ENCODE assay signal across 10 cellular contexts in genomic region chr6:42771741-42772100, GRCh38. TPM values are rescaled to one million over a fixed set of nuclear protein-coding genes. Genes with fewer than 3 reads are reported as not detected.
A peak's percentile ranks its signal among the peaks of the same experiment; 100 is the strongest.
DNase-seq lines count a peak whose midpoint lies in the region; ATAC-seq and TF ChIP-seq lines count a peak whose summit lies in the region.
"Had no signal": no experiment of that assay in that cellular context is flagged by ENCODE, and none has a peak within 500 bp of the region (broad histone marks: within the 10 kb centered on the region; RNA-seq: fewer than 3 reads in every experiment).

No MANE protein-coding gene starts in this region.

- no peak overlapping the region for H3K23ac ChIP-seq in mesendoderm (ENCODE audit: low read length)

- H3K18ac ChIP-seq in mesendoderm (ENCODE audit: low read length), result no peak overlapping the region

- H3K36me3 ChIP-seq in neural progenitor cell (no peaks in the 10 kb centered on the region), mesendoderm (ENCODE audit: control insufficient read depth, insufficient read depth, low read length) (no peaks in the 10 kb centered on the region), HAP-1 (replicated peaks) (no peaks in the 10 kb centered on the region)
- H3K36me3 ChIP-seq: sigmoid colon had no signal

- no CpG with 5 or more reads among the region's 3 CpGs for WGBS in mesendoderm (ENCODE audit: extremely low coverage, insufficient coverage, low lambda C conversion rate)

- peak overlapping the region; percentile 74 for H3K4me2 ChIP-seq in neural progenitor cell
- H3K4me2 ChIP-seq in mesendoderm (ENCODE audit: low read length), result no peak overlapping the region

- no peak overlapping the region for H4K8ac ChIP-seq in mesendoderm (ENCODE audit: low read depth, low read length)

- in situ Hi-C loops in HAP-1 (cut with MboI; ENCODE audit: low sequenced_read_pairs), result no loop called here

- no peak overlapping the region for H2AK5ac ChIP-seq in mesendoderm (ENCODE audit: low read length)

- no peak overlapping the region for H2BK5ac ChIP-seq in mesendoderm (ENCODE audit: low read length)

- no peak overlapping the region for H3K27ac ChIP-seq in neural progenitor cell
- no peak overlapping the region for H3K27ac ChIP-seq in mesendoderm (ENCODE audit: low read depth, low read length)
- H3K27ac ChIP-seq: sigmoid colon had no signal

- H3K4me3 Mint-ChIP-seq in activated naive CD4-positive, alpha-beta T cell treated with anti-CD3 and anti-CD28 coated beads, Interleukin-2, amount 50 U/mL, for 24 hours, result peak overlapping the region; percentile 90
- peak overlapping the region; percentile 14 for H3K4me3 Mint-ChIP-seq in neural progenitor cell

- H2BK120ac ChIP-seq in mesendoderm (ENCODE audit: low read depth, low read length), result no peak overlapping the region

- H3K9me3 ChIP-seq in neural progenitor cell (ENCODE audit: low read depth) (no peaks in the 10 kb centered on the region), HAP-1 (no peaks in the 10 kb centered on the region; the same call in 1 of the 2 replicates)
- H3K9me3 ChIP-seq: sigmoid colon had no signal

- H3K79me1 ChIP-seq in mesendoderm (ENCODE audit: low read length), result peaks cover 2% of the 10 kb centered on the region

- TF ChIP-seq CTCF in neural progenitor cell (IDR thresholded peaks at IDR 0.05), result no peak

- H3F3A ChIP-seq in neural progenitor cell (ENCODE audit: low read depth), result peaks cover 23% of the 10 kb centered on the region

- H3K36me3 Mint-ChIP-seq in activated naive CD4-positive, alpha-beta T cell treated with anti-CD3 and anti-CD28 coated beads, Interleukin-2, amount 50 U/mL, for 24 hours, result peaks cover 12% of the 10 kb centered on the region
- H3K36me3 Mint-ChIP-seq in neural progenitor cell, result no peaks in the 10 kb centered on the region

- DNase-seq in neural progenitor cell (ENCODE audit: low spot score) (no peak), D341Med (ENCODE audit: low spot score) (no peak), EL (no peak), mesendoderm (no peak), HAP-1 (ENCODE audit: low spot score in 2 of 2) (no peak)
- DNase-seq: IMR-90 had no signal

- no peaks in the 10 kb centered on the region for H3K27me3 Mint-ChIP-seq in activated naive CD4-positive, alpha-beta T cell treated with anti-CD3 and anti-CD28 coated beads, Interleukin-2, amount 50 U/mL, for 24 hours
- H3K27me3 Mint-ChIP-seq in neural progenitor cell (ENCODE audit: insufficient read depth, low read depth), result peaks cover 2% of the 10 kb centered on the region

- no peaks in the 10 kb centered on the region for H4K20me1 ChIP-seq in neural progenitor cell (ENCODE audit: low read depth)

- H3K27ac Mint-ChIP-seq in activated naive CD4-positive, alpha-beta T cell treated with anti-CD3 and anti-CD28 coated beads, Interleukin-2, amount 50 U/mL, for 24 hours, result peak overlapping the region; percentile 95
- H3K27ac Mint-ChIP-seq in neural progenitor cell, result no peak overlapping the region

- H4K5ac ChIP-seq in mesendoderm (ENCODE audit: low read length), result no peak overlapping the region

- peaks cover 7% of the 10 kb centered on the region for H3K27me3 ChIP-seq in neural progenitor cell
- no peaks in the 10 kb centered on the region for H3K27me3 ChIP-seq in mesendoderm (ENCODE audit: insufficient read depth, low read length, poor library complexity)
- H3K27me3 ChIP-seq in HAP-1 (ENCODE audit: low read depth), result no peaks in the 10 kb centered on the region
- H3K27me3 ChIP-seq: sigmoid colon had no signal

- H3K56ac ChIP-seq in mesendoderm (ENCODE audit: low read length), result no peak overlapping the region

- H3K9ac ChIP-seq in neural progenitor cell (no peak overlapping the region), mesendoderm (ENCODE audit: low read length) (no peak overlapping the region)

- H3K9me3 Mint-ChIP-seq in activated naive CD4-positive, alpha-beta T cell treated with anti-CD3 and anti-CD28 coated beads, Interleukin-2, amount 50 U/mL, for 24 hours, result peaks cover 5% of the 10 kb centered on the region
- no peaks in the 10 kb centered on the region for H3K9me3 Mint-ChIP-seq in neural progenitor cell

- peaks cover 15% of the 10 kb centered on the region for H3K4me1 ChIP-seq in neural progenitor cell
- H3K4me1 ChIP-seq in mesendoderm (ENCODE audit: control insufficient read depth, low read depth, low read length), result peaks cover 4% of the 10 kb centered on the region
- H3K4me1 ChIP-seq in HAP-1, result peaks cover 5% of the 10 kb centered on the region
- H3K4me1 ChIP-seq: sigmoid colon had no signal

- H3K4ac ChIP-seq in mesendoderm (ENCODE audit: low read depth, low read length), result no peak overlapping the region

- H3K4me1 Mint-ChIP-seq in activated naive CD4-positive, alpha-beta T cell treated with anti-CD3 and anti-CD28 coated beads, Interleukin-2, amount 50 U/mL, for 24 hours, result peaks cover 79% of the 10 kb centered on the region
- H3K4me1 Mint-ChIP-seq in neural progenitor cell, result peaks cover 12% of the 10 kb centered on the region

- no peak overlapping the region for H2AFZ ChIP-seq in neural progenitor cell (replicated peaks)

- H3K4me3 ChIP-seq in neural progenitor cell, result peak overlapping the region; percentile 15
- no peak overlapping the region for H3K4me3 ChIP-seq in mesendoderm (ENCODE audit: low read length)
- no peak overlapping the region for H3K4me3 ChIP-seq in HAP-1

- no peak overlapping the region for H2BK15ac ChIP-seq in mesendoderm (replicated peaks; ENCODE audit: low read depth)

- H3K79me2 ChIP-seq in neural progenitor cell (ENCODE audit: low read depth), result no peaks in the 10 kb centered on the region
- H3K79me2 ChIP-seq in mesendoderm (ENCODE audit: control insufficient read depth, insufficient read depth, low read length), result no peaks in the 10 kb centered on the region

- ATAC-seq in GM18861 (IDR thresholded peaks at IDR 0.05; ENCODE audit: unreplicated experiment) (peak; percentile 26), HG03108 (IDR thresholded peaks at IDR 0.05; ENCODE audit: unreplicated experiment) (peak; percentile 26)

RNA-seq across cellular contexts. Expression of gene BICRAL, which starts 10.1 kb away (rescaled TPM):
- total RNA-seq in neural progenitor cell (ENCODE audit: low replicate concordance), result 8.6 TPM in 2 replicates
- polyA plus RNA-seq in mesendoderm (2013, experiment 1 of 2), result 7.6 TPM
- 7.4 TPM for polyA plus RNA-seq in mesendoderm (2013, experiment 2 of 2)

RNA-seq across cellular contexts. Expression of gene TBCC, which starts 25.8 kb away (rescaled TPM):
- total RNA-seq in neural progenitor cell (ENCODE audit: low replicate concordance), result 40.1 and 40.4 TPM in 2 replicates
- 23.2 TPM for polyA plus RNA-seq in mesendoderm (2013, experiment 1 of 2)
- polyA plus RNA-seq in mesendoderm (2013, experiment 2 of 2), result 22.7 TPM

RNA-seq across cellular contexts. Expression of gene PRPH2, which starts 49.3 kb away (rescaled TPM):
- 0.06 TPM in 1 of 2 replicates, not detected in the other for total RNA-seq in neural progenitor cell (ENCODE audit: low replicate concordance)
- 0.29 TPM for polyA plus RNA-seq in mesendoderm (2013, experiment 1 of 2)
- polyA plus RNA-seq in mesendoderm (2013, experiment 2 of 2), result 0.35 TPM
